In genomic region chr1:40862008-40862863, GRCh38 we compare ENCODE assay signal across 1 cellular context.
TF ChIP-seq lines count a peak whose summit lies in the region.

Gene CITED4 (minus strand): TSS chr1:40862363. CDS start chr1:40862127, 236 bp downstream.

TF ChIP-seq in HepG2, 621 proteins besides CTCF, POLR2A, EP300 and RAD21 (continued from another document):
- TF ChIP-seq ZSCAN12 (CRISPR knock-in tag; IDR thresholded peaks at IDR 0.05) (no peak), ZNF597 (CRISPR knock-in tag; IDR thresholded peaks at IDR 0.05) (no peak), IRF2 (CRISPR knock-in tag; IDR thresholded peaks at IDR 0.05) (0 out of 2 replicates have a peak, but pooled peaks have one; percentile 12), MIXL1 (CRISPR knock-in tag; IDR thresholded peaks at IDR 0.05) (no peak; the same call in 1 of the 2 replicates), POGK (CRISPR knock-in tag; conservative IDR thresholded peaks at IDR 0.05) (no peak; the same call in 1 of the 2 replicates), HOXA7 (CRISPR knock-in tag; IDR thresholded peaks at IDR 0.05) (no peak), ZBTB25 (CRISPR knock-in tag; IDR thresholded peaks at IDR 0.05) (no peak), ZFP90 (CRISPR knock-in tag; IDR thresholded peaks at IDR 0.05; ENCODE audit: borderline replicate concordance) (peak; percentile 55; the same call in 1 of the 2 replicates), PCBP2 (optimal IDR thresholded peaks at IDR 0.05; ENCODE audit: low read depth, low read length, poor library complexity, severe bottlenecking) (no peak), ZMAT3 (CRISPR knock-in tag; conservative IDR thresholded peaks at IDR 0.05) (no peak), ATRX (CRISPR knock-in tag; IDR thresholded peaks at IDR 0.05; ENCODE audit: borderline replicate concordance) (no peak), JUN (CRISPR knock-in tag; IDR thresholded peaks at IDR 0.05) (no peak), CREM (IDR thresholded peaks at IDR 0.05) (0 out of 2 replicates have a peak, but pooled peaks have one; percentile 22), CREM (CRISPR knock-in tag; IDR thresholded peaks at IDR 0.05) (no peak), ISL2 (CRISPR knock-in tag; IDR thresholded peaks at IDR 0.05) (0 out of 2 replicates have a peak, but pooled peaks have one; percentile 8), ZNF574 (CRISPR knock-in tag; IDR thresholded peaks at IDR 0.05) (no peak), ZNF20 (CRISPR knock-in tag; IDR thresholded peaks at IDR 0.05) (no peak), TAF1 (CRISPR knock-in tag; IDR thresholded peaks at IDR 0.05) (peak; percentile 88; the same call in 1 of the 2 replicates), RNF2 (conservative IDR thresholded peaks at IDR 0.05; ENCODE audit: low read depth) (no peak; the same call in 1 of the 2 replicates), ZNF235 (CRISPR knock-in tag; IDR thresholded peaks at IDR 0.05; ENCODE audit: borderline replicate concordance) (no peak), CREBL2 (CRISPR knock-in tag; IDR thresholded peaks at IDR 0.05; ENCODE audit: borderline replicate concordance) (no peak), ZNF558 (CRISPR knock-in tag; IDR thresholded peaks at IDR 0.05; ENCODE audit: borderline replicate concordance) (no peak), SOX6 (IDR thresholded peaks at IDR 0.05) (no peak), SOX6 (CRISPR knock-in tag; IDR thresholded peaks at IDR 0.05) (peak; percentile 55), RCOR2 (CRISPR knock-in tag; IDR thresholded peaks at IDR 0.05) (no peak)
